11 cellular contexts compared by ENCODE assay signal in the genomic region with DNA sequence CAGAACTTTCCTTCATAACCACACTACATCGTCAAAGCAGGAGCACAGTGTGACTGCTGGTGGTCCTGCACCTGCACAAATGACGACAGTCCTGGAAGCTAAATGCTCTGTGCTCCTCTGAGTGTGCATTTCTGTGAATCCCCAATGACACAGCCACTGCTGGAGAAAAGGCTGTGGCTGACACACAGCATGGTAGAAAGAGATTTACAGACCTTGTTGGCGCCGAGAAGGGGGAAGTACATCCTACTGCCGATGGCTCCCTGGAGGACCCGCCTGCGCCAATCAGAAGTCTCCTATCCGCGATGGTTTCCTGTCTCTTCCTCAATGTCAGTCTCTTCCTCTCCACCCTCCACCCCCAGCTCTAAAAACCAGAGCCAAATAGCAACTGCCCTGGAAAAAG.
DNase-seq lines count a peak whose midpoint lies in the region; ATAC-seq and TF ChIP-seq lines count a peak whose summit lies in the region.
"Had no signal": no experiment of that assay in that cellular context is flagged by ENCODE, and none has a peak within 500 bp of the region (broad histone marks: within the 10 kb centered on the region; RNA-seq: fewer than 3 reads in every experiment).

No MANE protein-coding gene starts in this region.

- no peak overlapping the region for H3K4me3 ChIP-seq in lower leg skin (ENCODE audit: low read depth, poor library complexity, severe bottlenecking)
- H3K4me3 ChIP-seq: prostate gland had no signal

- peak; percentile 76 for DNase-seq in CD1c-positive myeloid dendritic cell (ENCODE audit: extremely low spot score)
- peak; percentile 52 to 58 for DNase-seq in Kasumi-1 (lab: John Stamatoyannopoulos, UW)
- peak; percentile 46 for DNase-seq in activated T-cell treated with anti-CD3 and anti-CD28 coated beads, Interleukin-2, amount 50 U/mL, for 24 hours
- no peak for DNase-seq in left colon
- no peak for DNase-seq in D341Med (ENCODE audit: low spot score)
- DNase-seq in lower leg skin (ENCODE audit: low spot score in 2 of 2) = no peak
- DNase-seq in NCI-H1105 treated with DMSO at 0.1 percent for 48 hours (lab: John Stamatoyannopoulos, UW) = no peak
- DNase-seq: left cardiac atrium, NCI-H2029 treated with DMSO at 0.1 percent for 48 hours had no signal

- no peak for TF ChIP-seq POLR2A in lower leg skin (IDR thresholded peaks at IDR 0.05)

- ATAC-seq in left colon = no peak

- no peaks in the 10 kb centered on the region for H3K27me3 Mint-ChIP-seq in activated T-cell treated with anti-CD3 and anti-CD28 coated beads, Interleukin-2, amount 50 U/mL, for 24 hours
- peaks cover 4% of the 10 kb centered on the region for H3K27me3 Mint-ChIP-seq in nephron (ENCODE audit: low read depth)

- no peaks in the 10 kb centered on the region for H3K36me3 Mint-ChIP-seq in activated T-cell treated with anti-CD3 and anti-CD28 coated beads, Interleukin-2, amount 50 U/mL, for 24 hours (ENCODE audit: low read depth)
- no peaks in the 10 kb centered on the region for H3K36me3 Mint-ChIP-seq in nephron (ENCODE audit: low read depth)

- WGBS in lower leg skin, 2 donors = 69 to 75% methylated on average over 9 of the region's 9 CpGs

- intact Hi-C loops in left colon (cut with DNase I, micrococcal nuclease) (no loop called here), lower leg skin (cut with DNase I; ENCODE audit: low total_unique reads) (no loop called here)

- peak overlapping the region; percentile 22 for H3K27ac Mint-ChIP-seq in activated T-cell treated with anti-CD3 and anti-CD28 coated beads, Interleukin-2, amount 50 U/mL, for 24 hours
- peak overlapping the region; percentile 34 to 88 (median 74) for H3K27ac Mint-ChIP-seq in nephron

- H3K9me3 Mint-ChIP-seq in activated T-cell treated with anti-CD3 and anti-CD28 coated beads, Interleukin-2, amount 50 U/mL, for 24 hours = no peaks in the 10 kb centered on the region
- H3K9me3 Mint-ChIP-seq in nephron = peaks cover 5% of the 10 kb centered on the region

- no peak for TF ChIP-seq CTCF in nephron (IDR thresholded peaks at IDR 0.05; ENCODE audit: unreplicated experiment in 3 of 3)
- TF ChIP-seq CTCF in lower leg skin (IDR thresholded peaks at IDR 0.05) = no peak

- peak overlapping the region; percentile 30 for H3K4me3 Mint-ChIP-seq in activated T-cell treated with anti-CD3 and anti-CD28 coated beads, Interleukin-2, amount 50 U/mL, for 24 hours
- peak overlapping the region in 2 of 3 experiments; percentile 4 to 22 for H3K4me3 Mint-ChIP-seq in nephron

- peaks cover 23% of the 10 kb centered on the region for H3K4me1 Mint-ChIP-seq in activated T-cell treated with anti-CD3 and anti-CD28 coated beads, Interleukin-2, amount 50 U/mL, for 24 hours (ENCODE audit: low read depth)
- H3K4me1 Mint-ChIP-seq in nephron = peaks cover 50% of the 10 kb centered on the region

Comparison
In these comparisons a context has a peak if more than half of its experiments do, and no peak if none do; other contexts are left out.
1. DNase-seq: peak in CD1c-positive myeloid dendritic cell (single experiment), Kasumi-1 (2 of 2) and activated T-cell treated with anti-CD3 and anti-CD28 coated beads, Interleukin-2, amount 50 U/mL, for 24 hours (single experiment); none in left colon (0 of 2), D341Med (single experiment), lower leg skin (0 of 2) and NCI-H1105 treated with DMSO at 0.1 percent for 48 hours (single experiment).